1 cellular context compared by ENCODE assay signal in the genomic region with DNA sequence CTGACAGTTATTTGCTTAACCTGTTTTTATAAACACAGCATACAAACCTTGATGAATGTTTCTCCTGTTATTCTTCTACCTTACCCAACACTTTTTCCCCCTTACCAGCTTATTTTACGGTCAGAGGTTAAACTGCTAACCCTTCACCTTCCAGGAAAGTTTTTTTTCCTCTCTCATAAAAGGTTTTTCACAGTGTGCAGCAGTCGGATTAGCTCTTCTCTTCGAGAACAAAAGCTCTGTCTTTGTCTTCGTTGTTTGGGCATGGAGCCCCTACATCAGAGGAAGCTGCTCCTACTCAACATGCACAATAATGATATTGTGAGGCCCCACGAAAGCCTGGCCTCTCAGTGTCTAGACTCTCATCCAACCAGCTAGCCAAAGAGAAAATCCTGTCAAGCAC.
TF ChIP-seq lines count a peak whose summit lies in the region.

No MANE protein-coding gene starts in this region.

TF ChIP-seq in GM23338, 12 proteins besides CTCF, POLR2A, EP300 and RAD21:
- TF ChIP-seq, protein P1, sequence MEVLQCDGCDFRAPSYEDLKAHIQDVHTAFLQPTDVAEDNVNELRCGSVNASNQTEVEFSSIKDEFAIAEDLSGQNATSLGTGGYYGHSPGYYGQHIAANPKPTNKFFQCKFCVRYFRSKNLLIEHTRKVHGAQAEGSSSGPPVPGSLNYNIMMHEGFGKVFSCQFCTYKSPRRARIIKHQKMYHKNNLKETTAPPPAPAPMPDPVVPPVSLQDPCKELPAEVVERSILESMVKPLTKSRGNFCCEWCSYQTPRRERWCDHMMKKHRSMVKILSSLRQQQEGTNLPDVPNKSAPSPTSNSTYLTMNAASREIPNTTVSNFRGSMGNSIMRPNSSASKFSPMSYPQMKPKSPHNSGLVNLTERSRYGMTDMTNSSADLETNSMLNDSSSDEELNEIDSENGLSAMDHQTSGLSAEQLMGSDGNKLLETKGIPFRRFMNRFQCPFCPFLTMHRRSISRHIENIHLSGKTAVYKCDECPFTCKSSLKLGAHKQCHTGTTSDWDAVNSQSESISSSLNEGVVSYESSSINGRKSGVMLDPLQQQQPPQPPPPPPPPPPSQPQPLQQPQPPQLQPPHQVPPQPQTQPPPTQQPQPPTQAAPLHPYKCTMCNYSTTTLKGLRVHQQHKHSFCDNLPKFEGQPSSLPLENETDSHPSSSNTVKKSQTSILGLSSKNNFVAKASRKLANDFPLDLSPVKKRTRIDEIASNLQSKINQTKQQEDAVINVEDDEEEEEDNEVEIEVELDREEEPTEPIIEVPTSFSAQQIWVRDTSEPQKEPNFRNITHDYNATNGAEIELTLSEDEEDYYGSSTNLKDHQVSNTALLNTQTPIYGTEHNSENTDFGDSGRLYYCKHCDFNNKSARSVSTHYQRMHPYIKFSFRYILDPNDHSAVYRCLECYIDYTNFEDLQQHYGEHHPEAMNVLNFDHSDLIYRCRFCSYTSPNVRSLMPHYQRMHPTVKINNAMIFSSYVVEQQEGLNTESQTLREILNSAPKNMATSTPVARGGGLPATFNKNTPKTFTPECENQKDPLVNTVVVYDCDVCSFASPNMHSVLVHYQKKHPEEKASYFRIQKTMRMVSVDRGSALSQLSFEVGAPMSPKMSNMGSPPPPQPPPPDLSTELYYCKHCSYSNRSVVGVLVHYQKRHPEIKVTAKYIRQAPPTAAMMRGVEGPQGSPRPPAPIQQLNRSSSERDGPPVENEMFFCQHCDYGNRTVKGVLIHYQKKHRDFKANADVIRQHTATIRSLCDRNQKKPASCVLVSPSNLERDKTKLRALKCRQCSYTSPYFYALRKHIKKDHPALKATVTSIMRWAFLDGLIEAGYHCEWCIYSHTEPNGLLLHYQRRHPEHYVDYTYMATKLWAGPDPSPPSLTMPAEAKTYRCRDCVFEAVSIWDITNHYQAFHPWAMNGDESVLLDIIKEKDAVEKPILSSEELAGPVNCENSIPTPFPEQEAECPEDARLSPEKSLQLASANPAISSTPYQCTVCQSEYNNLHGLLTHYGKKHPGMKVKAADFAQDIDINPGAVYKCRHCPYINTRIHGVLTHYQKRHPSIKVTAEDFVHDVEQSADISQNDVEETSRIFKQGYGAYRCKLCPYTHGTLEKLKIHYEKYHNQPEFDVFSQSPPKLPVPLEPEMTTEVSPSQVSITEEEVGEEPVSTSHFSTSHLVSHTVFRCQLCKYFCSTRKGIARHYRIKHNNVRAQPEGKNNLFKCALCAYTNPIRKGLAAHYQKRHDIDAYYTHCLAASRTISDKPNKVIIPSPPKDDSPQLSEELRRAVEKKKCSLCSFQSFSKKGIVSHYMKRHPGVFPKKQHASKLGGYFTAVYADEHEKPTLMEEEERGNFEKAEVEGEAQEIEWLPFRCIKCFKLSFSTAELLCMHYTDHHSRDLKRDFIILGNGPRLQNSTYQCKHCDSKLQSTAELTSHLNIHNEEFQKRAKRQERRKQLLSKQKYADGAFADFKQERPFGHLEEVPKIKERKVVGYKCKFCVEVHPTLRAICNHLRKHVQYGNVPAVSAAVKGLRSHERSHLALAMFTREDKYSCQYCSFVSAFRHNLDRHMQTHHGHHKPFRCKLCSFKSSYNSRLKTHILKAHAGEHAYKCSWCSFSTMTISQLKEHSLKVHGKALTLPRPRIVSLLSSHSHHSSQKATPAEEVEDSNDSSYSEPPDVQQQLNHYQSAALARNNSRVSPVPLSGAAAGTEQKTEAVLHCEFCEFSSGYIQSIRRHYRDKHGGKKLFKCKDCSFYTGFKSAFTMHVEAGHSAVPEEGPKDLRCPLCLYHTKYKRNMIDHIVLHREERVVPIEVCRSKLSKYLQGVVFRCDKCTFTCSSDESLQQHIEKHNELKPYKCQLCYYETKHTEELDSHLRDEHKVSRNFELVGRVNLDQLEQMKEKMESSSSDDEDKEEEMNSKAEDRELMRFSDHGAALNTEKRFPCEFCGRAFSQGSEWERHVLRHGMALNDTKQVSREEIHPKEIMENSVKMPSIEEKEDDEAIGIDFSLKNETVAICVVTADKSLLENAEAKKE (CRISPR knock-in tag; IDR thresholded peaks at IDR 0.05), result no peak
- no peak for TF ChIP-seq ZNF331 (CRISPR knock-in tag; IDR thresholded peaks at IDR 0.05; ENCODE audit: low read depth)
- no peak for TF ChIP-seq CREB1 (CRISPR knock-in tag; IDR thresholded peaks at IDR 0.05; ENCODE audit: low read depth)
- no peak for TF ChIP-seq REST (IDR thresholded peaks at IDR 0.05; ENCODE audit: unreplicated experiment)
- TF ChIP-seq EZH2 (IDR thresholded peaks at IDR 0.05; ENCODE audit: low read depth, unreplicated experiment), result no peak
- TF ChIP-seq, protein P2, sequence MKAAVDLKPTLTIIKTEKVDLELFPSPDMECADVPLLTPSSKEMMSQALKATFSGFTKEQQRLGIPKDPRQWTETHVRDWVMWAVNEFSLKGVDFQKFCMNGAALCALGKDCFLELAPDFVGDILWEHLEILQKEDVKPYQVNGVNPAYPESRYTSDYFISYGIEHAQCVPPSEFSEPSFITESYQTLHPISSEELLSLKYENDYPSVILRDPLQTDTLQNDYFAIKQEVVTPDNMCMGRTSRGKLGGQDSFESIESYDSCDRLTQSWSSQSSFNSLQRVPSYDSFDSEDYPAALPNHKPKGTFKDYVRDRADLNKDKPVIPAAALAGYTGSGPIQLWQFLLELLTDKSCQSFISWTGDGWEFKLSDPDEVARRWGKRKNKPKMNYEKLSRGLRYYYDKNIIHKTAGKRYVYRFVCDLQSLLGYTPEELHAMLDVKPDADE (IDR thresholded peaks at IDR 0.05), result no peak
- TF ChIP-seq POLR2AphosphoS5 (IDR thresholded peaks at IDR 0.05; ENCODE audit: low read depth), result no peak
- no peak for TF ChIP-seq EZH2phosphoT487 (IDR thresholded peaks at IDR 0.05; ENCODE audit: unreplicated experiment)
- TF ChIP-seq ZNF114 (CRISPR knock-in tag; IDR thresholded peaks at IDR 0.05), result no peak
- TF ChIP-seq STAT1 (IDR thresholded peaks at IDR 0.05; ENCODE audit: unreplicated experiment), result no peak
- no peak for TF ChIP-seq NANOG (IDR thresholded peaks at IDR 0.05; ENCODE audit: borderline replicate concordance)
- no peak for TF ChIP-seq JUNB (IDR thresholded peaks at IDR 0.05; ENCODE audit: unreplicated experiment)
